In the genomic region with DNA sequence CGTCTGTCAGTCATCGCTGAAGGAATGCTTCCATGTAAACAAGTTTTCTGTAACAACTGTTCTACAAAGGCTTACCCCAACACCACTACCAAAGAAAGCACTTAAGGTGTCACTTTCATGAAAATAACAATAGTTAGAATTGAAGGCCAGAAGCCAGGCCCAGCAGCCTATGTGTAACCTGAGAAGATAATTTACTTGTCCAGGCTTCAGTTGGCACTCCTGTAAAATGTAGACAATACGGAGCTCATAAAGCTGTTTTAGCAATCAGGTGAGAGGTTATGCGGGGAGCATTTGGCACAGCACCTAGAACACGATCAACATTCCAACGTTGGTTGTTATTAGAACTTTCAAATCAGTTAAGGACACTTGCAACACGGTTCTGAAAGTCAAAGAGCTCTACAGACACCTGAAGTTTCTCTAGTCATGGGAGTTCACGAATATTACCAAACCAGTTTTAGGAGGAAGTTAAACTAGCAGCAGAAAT, we compare ENCODE assay signal across 15 cellular contexts. TPM values are rescaled to one million over a fixed set of nuclear protein-coding genes. Genes with fewer than 3 reads are reported as not detected.
DNase-seq lines count a peak whose midpoint lies in the region; ATAC-seq and TF ChIP-seq lines count a peak whose summit lies in the region.
"Had no signal": no experiment of that assay in that cellular context is flagged by ENCODE, and none has a peak within 500 bp of the region (broad histone marks: within the 10 kb centered on the region; RNA-seq: fewer than 3 reads in every experiment).

No MANE protein-coding gene starts in this region.

- no peaks in the 10 kb centered on the region for H3K27me3 ChIP-seq in left ventricle myocardium inferior (ENCODE audit: low read depth)
- H3K27me3 ChIP-seq in stomach = no peaks in the 10 kb centered on the region
- H3K27me3 ChIP-seq: dorsolateral prefrontal cortex had no signal

- no peak overlapping the region for H3K27ac Mint-ChIP-seq in activated CD8-positive, alpha-beta T cell treated with anti-CD3 and anti-CD28 coated beads, Interleukin-2, amount 10 ng/mL, durations not matched to agents 7 days and 5 days
- H3K27ac Mint-ChIP-seq: activated B cell treated with CpG ODN at 0.5 μM for 24 hours had no signal

- no peaks in the 10 kb centered on the region for H3K9me3 ChIP-seq in left ventricle myocardium inferior (replicated peaks)
- H3K9me3 ChIP-seq in stomach = no peaks in the 10 kb centered on the region
- H3K9me3 ChIP-seq: A549, thoracic aorta had no signal

- POLR2A ChIA-PET in activated CD8-positive, alpha-beta T cell treated with anti-CD3 and anti-CD28 coated beads, Interleukin-2, amount 10 ng/mL, durations not matched to agents 7 days and 5 days (lab: Charles Lee) = no interaction called here

- peak overlapping the region; percentile 76 for H3K27ac ChIP-seq in left ventricle myocardium inferior (replicated peaks)
- peak overlapping the region in 4 of 5 donors; percentile 20 to 74 (median 60) for H3K27ac ChIP-seq in stomach
- H3K27ac ChIP-seq: dorsolateral prefrontal cortex, thoracic aorta had no signal

- TF ChIP-seq EP300 in stomach (IDR thresholded peaks at IDR 0.05) = no peak

- intact Hi-C loops in left ventricle myocardium inferior (cut with micrococcal nuclease) (no loop called here), stomach (cut with DNase I; ENCODE audit: low total_unique reads) (no loop called here)

- H3K4me3 ChIP-seq in left ventricle myocardium inferior (no peak overlapping the region), stomach (no peak overlapping the region)
- H3K4me3 ChIP-seq: A549, dorsolateral prefrontal cortex, thoracic aorta had no signal

- H3K9me3 Mint-ChIP-seq in activated CD8-positive, alpha-beta T cell treated with anti-CD3 and anti-CD28 coated beads, Interleukin-2, amount 10 ng/mL, durations not matched to agents 7 days and 5 days (ENCODE audit: insufficient read depth) = no peaks in the 10 kb centered on the region
- H3K9me3 Mint-ChIP-seq: activated B cell treated with CpG ODN at 0.5 μM for 24 hours had no signal

- H3K36me3 ChIP-seq in left ventricle myocardium inferior = no peaks in the 10 kb centered on the region
- H3K36me3 ChIP-seq in stomach = no peaks in the 10 kb centered on the region
- H3K36me3 ChIP-seq: thoracic aorta had no signal

- 37 to 62% (median 52%) methylated on average over 8 of the region's 8 CpGs for WGBS in stomach, 5 donors

- no peaks in the 10 kb centered on the region for H3K36me3 Mint-ChIP-seq in activated CD8-positive, alpha-beta T cell treated with anti-CD3 and anti-CD28 coated beads, Interleukin-2, amount 10 ng/mL, durations not matched to agents 7 days and 5 days (ENCODE audit: low read depth)

- no peak for TF ChIP-seq POLR2A in stomach (IDR thresholded peaks at IDR 0.05)

- H3K27me3 Mint-ChIP-seq in activated CD8-positive, alpha-beta T cell treated with anti-CD3 and anti-CD28 coated beads, Interleukin-2, amount 10 ng/mL, durations not matched to agents 7 days and 5 days (ENCODE audit: low read depth) = no peaks in the 10 kb centered on the region
- H3K27me3 Mint-ChIP-seq: activated B cell treated with CpG ODN at 0.5 μM for 24 hours had no signal

- no peak for TF ChIP-seq CTCF in left ventricle myocardium inferior (IDR thresholded peaks at IDR 0.05; ENCODE audit: borderline replicate concordance)
- no peak for TF ChIP-seq CTCF in stomach (IDR thresholded peaks at IDR 0.05)

- peaks cover 5% of the 10 kb centered on the region for H3K4me1 Mint-ChIP-seq in activated CD8-positive, alpha-beta T cell treated with anti-CD3 and anti-CD28 coated beads, Interleukin-2, amount 10 ng/mL, durations not matched to agents 7 days and 5 days (ENCODE audit: low read depth)
- H3K4me1 Mint-ChIP-seq: activated B cell treated with CpG ODN at 0.5 μM for 24 hours had no signal

- CTCF ChIA-PET in activated CD8-positive, alpha-beta T cell treated with anti-CD3 and anti-CD28 coated beads, Interleukin-2, amount 10 ng/mL, durations not matched to agents 7 days and 5 days (lab: Charles Lee) = no interaction called here

- H3K4me1 ChIP-seq in left ventricle myocardium inferior (peaks cover 21% of the 10 kb centered on the region), stomach (peaks cover 0 to 23% (median 8%) of the 10 kb centered on the region in 4 donors)

- H3K4me3 Mint-ChIP-seq in activated CD8-positive, alpha-beta T cell treated with anti-CD3 and anti-CD28 coated beads, Interleukin-2, amount 10 ng/mL, durations not matched to agents 7 days and 5 days = no peak overlapping the region
- H3K4me3 Mint-ChIP-seq: activated B cell treated with CpG ODN at 0.5 μM for 24 hours, nephron progenitor cell had no signal

- peak; percentile 53 for DNase-seq in NCI-H510A treated with DMSO at 0.1 percent for 48 hours (lab: John Stamatoyannopoulos, UW)
- no peak for DNase-seq in NCI-H510A (lab: John Stamatoyannopoulos, UW)
- DNase-seq in NCI-H69 (lab: John Stamatoyannopoulos, UW) = peak; percentile 85
- DNase-seq in left ventricle myocardium inferior = peak; percentile 21
- peak; percentile 71 for DNase-seq in stomach
- DNase-seq in activated CD4-positive, CD25-positive, alpha-beta regulatory T cell treated with anti-CD3 and anti-CD28 coated beads, Interleukin-2, amount 50 U/mL, for 72 hours = no peak
- DNase-seq in activated CD8-positive, alpha-beta T cell treated with anti-CD3 and anti-CD28 coated beads, Interleukin-2, amount 10 ng/mL, durations not matched to agents 7 days and 5 days = no peak
- DNase-seq: activated B cell treated with CpG ODN at 0.5 μM for 24 hours; activated naive CD4-positive, alpha-beta T cell; dorsolateral prefrontal cortex; hippocampal formation; nephron progenitor cell had no signal

- ATAC-seq in GM21723 (IDR thresholded peaks at IDR 0.05; ENCODE audit: unreplicated experiment) = no peak
- ATAC-seq in activated CD8-positive, alpha-beta T cell treated with anti-CD3 and anti-CD28 coated beads, Interleukin-2, amount 10 ng/mL, durations not matched to agents 7 days and 5 days = no peak

RNA-seq across cellular contexts. Expression of a gene that starts 15.7 kb away (rescaled TPM):
- total RNA-seq in left ventricle myocardium inferior (26.9 TPM), stomach (10 to 100 TPM; 20.4 to 87.5 (median 46.9) TPM)
- polyA plus RNA-seq in stomach = 1 to 10 TPM; 4.7 to 7.9 (median 6.9) TPM
- total RNA-seq in activated CD8-positive, alpha-beta T cell treated with anti-CD3 and anti-CD28 coated beads, Interleukin-2, amount 10 ng/mL, durations not matched to agents 7 days and 5 days = 1 to 10 TPM; 2.3 to 3.1 TPM
- total RNA-seq: activated B cell treated with CpG ODN at 0.5 μM for 24 hours had no signal

Comparison
In these comparisons a context has a peak if more than half of its experiments do, and no peak if none do; other contexts are left out.
1. DNase-seq: peak in NCI-H510A treated with DMSO at 0.1 percent for 48 hours (single experiment), NCI-H69 (single experiment), left ventricle myocardium inferior (single experiment) and stomach (single experiment); none in NCI-H510A (single experiment), activated CD4-positive, CD25-positive, alpha-beta regulatory T cell treated with anti-CD3 and anti-CD28 coated beads, Interleukin-2, amount 50 U/mL, for 72 hours (single experiment) and activated CD8-positive, alpha-beta T cell treated with anti-CD3 and anti-CD28 coated beads, Interleukin-2, amount 10 ng/mL, durations not matched to agents 7 days and 5 days (single experiment).